1 cellular context compared by ENCODE assay signal in genomic region chr5:69369369-69370121, GRCh38.
TF ChIP-seq lines count a peak whose summit lies in the region.

AK6 (minus strand) TSS chr5:69369520; CDS start chr5:69369490, 30 bp downstream.
RAD17 (plus strand) TSS chr5:69369818; CDS start chr5:69372209, 2,391 bp downstream.
TAF9 (minus strand) TSS chr5:69369520; CDS start chr5:69365737, 3,783 bp downstream.

TF ChIP-seq in GM23338, 12 proteins besides CTCF, POLR2A, EP300 and RAD21 (continued from another document):
- TF ChIP-seq REST (IDR thresholded peaks at IDR 0.05; ENCODE audit: unreplicated experiment): no peak
- TF ChIP-seq CREB1 (CRISPR knock-in tag; IDR thresholded peaks at IDR 0.05; ENCODE audit: low read depth): peak; percentile 81
- peak; percentile 85 for TF ChIP-seq POLR2AphosphoS5 (IDR thresholded peaks at IDR 0.05; ENCODE audit: low read depth)
